ENCODE assay signal across 18 cellular contexts in the genomic region with DNA sequence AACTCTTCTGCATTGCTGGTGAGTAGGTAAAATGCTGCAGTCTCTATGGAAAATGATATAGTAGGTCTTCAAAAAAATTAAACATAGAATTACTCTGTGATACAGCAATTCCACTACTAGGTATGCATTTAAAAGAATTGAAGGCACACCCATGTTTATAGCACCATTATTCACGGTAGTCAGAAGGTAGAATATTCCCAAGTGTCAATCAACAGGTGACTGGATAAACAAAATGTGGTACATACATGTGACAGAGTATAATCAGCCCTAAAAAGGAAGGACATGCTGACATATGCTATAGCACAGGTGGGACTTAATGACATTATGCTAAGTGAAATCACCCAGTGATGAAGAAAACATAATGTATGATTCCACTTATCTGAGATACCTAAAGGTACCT.
DNase-seq lines count a peak whose midpoint lies in the region; ATAC-seq and TF ChIP-seq lines count a peak whose summit lies in the region.
"Had no signal": no experiment of that assay in that cellular context is flagged by ENCODE, and none has a peak within 500 bp of the region (broad histone marks: within the 10 kb centered on the region; RNA-seq: fewer than 3 reads in every experiment).

No MANE protein-coding gene starts in this region.

- intact Hi-C loops in left colon (cut with DNase I, micrococcal nuclease) = no loop called here

- POLR2A ChIA-PET in HEK293 (lab: Yijun Ruan, JAX) = no interaction called here

- no peak overlapping the region for H4K5ac ChIP-seq in mesendoderm (ENCODE audit: low read length)

- TF ChIP-seq CTCF in HEK293 (tag by site-specific recombination; IDR thresholded peaks at IDR 0.05) = no peak

- H3K79me2 ChIP-seq in mesendoderm (ENCODE audit: control insufficient read depth, insufficient read depth, low read length) = no peaks in the 10 kb centered on the region

- H2BK120ac ChIP-seq in mesendoderm (ENCODE audit: low read depth, low read length) = no peak overlapping the region

- CTCF ChIA-PET in HEK293 (lab: Yijun Ruan, JAX) = interaction anchor here (1.2 kb wide), 1 partner anchor 23 kb away, joined by 5 read pairs; no protein-coding TSS in a partner anchor

- no peak overlapping the region for H3K4me2 ChIP-seq in mesendoderm (ENCODE audit: low read length)
- H3K4me2 ChIP-seq: BLaER1 had no signal

- no peak overlapping the region for H4K8ac ChIP-seq in mesendoderm (ENCODE audit: low read depth, low read length)

- H3K4me1 ChIP-seq in HEK293 (ENCODE audit: control insufficient read depth, insufficient read depth, low read length) = no peaks in the 10 kb centered on the region; the same call in 1 of the 2 replicates
- H3K4me1 ChIP-seq in mesendoderm (ENCODE audit: control insufficient read depth, low read depth, low read length) = no peaks in the 10 kb centered on the region
- H3K4me1 ChIP-seq: Caco-2 had no signal

- H3K4me3 ChIP-seq in HEK293 (ENCODE audit: low read depth, low read length) (no peak overlapping the region), mesendoderm (ENCODE audit: low read length) (no peak overlapping the region)
- H3K4me3 ChIP-seq: BLaER1, GM23248 had no signal

- H3K36me3 ChIP-seq in HEK293 (ENCODE audit: control insufficient read depth in 2 of 2, insufficient read depth in 1 of 2, low read length in 2 of 2) = no peaks in the 10 kb centered on the region
- H3K36me3 ChIP-seq in mesendoderm (ENCODE audit: control insufficient read depth, insufficient read depth, low read length) = no peaks in the 10 kb centered on the region
- H3K36me3 ChIP-seq: BLaER1 had no signal

- H3K27me3 ChIP-seq in mesendoderm (ENCODE audit: insufficient read depth, low read length, poor library complexity) = no peaks in the 10 kb centered on the region
- H3K27me3 ChIP-seq: BLaER1 had no signal

- no peaks in the 10 kb centered on the region for H3K9me3 ChIP-seq in HEK293 (ENCODE audit: control insufficient read depth, insufficient read depth, low read depth, low read length)
- H3K9me3 ChIP-seq: BLaER1, Caco-2 had no signal

- no peak overlapping the region for H3K56ac ChIP-seq in mesendoderm (ENCODE audit: low read length)

- H3K23ac ChIP-seq in mesendoderm (ENCODE audit: low read length) = no peak overlapping the region

- no peak overlapping the region for H3K4ac ChIP-seq in mesendoderm (ENCODE audit: low read depth, low read length)

- peak; percentile 75 for ATAC-seq in left colon
- ATAC-seq: CD8-positive, alpha-beta T cell had no signal

- H3K18ac ChIP-seq in mesendoderm (ENCODE audit: low read length) = no peak overlapping the region

- no peak overlapping the region for H2BK5ac ChIP-seq in mesendoderm (ENCODE audit: low read length)

- no peak overlapping the region for H3K9ac ChIP-seq in mesendoderm (ENCODE audit: low read length)
- H3K9ac ChIP-seq: BLaER1, GM23248 had no signal

- no peak overlapping the region for H2BK15ac ChIP-seq in mesendoderm (replicated peaks; ENCODE audit: low read depth)

- no peak overlapping the region for H2AK5ac ChIP-seq in mesendoderm (ENCODE audit: low read length)

- WGBS in mesendoderm (ENCODE audit: extremely low coverage, insufficient coverage, low lambda C conversion rate) = no CpG with 5 or more reads among the region's 1 CpG

- no peak overlapping the region for H3K27ac ChIP-seq in HEK293 (ENCODE audit: extremely low read depth, low read depth, low read length)
- H3K27ac ChIP-seq in mesendoderm (ENCODE audit: low read depth, low read length) = no peak overlapping the region
- H3K27ac ChIP-seq: 22Rv1, BLaER1, C4-2B, GM23248 had no signal

- DNase-seq in DMS153 (lab: John Stamatoyannopoulos, UW) (peak; percentile 31), DMS153 treated with DMSO at 0.1 percent for 48 hours (lab: John Stamatoyannopoulos, UW; ENCODE audit: unreplicated experiment) (no peak), left colon (no peak), mesendoderm (no peak)
- no peak for DNase-seq in activated CD8-positive, alpha-beta memory T cell treated with anti-CD3 and anti-CD28 coated beads, Interleukin-2, amount 50 U/mL, for 48 hours
- DNase-seq: Caco-2; CD4-positive, CD25-positive, alpha-beta regulatory T cell; CD8-positive, alpha-beta T cell; DMS53; DMS79 treated with DMSO at 0.1 percent for 48 hours; GF-D8; GM23248; H7; HCEC 1CT had no signal

- no peaks in the 10 kb centered on the region for H3K79me1 ChIP-seq in mesendoderm (ENCODE audit: low read length)

TF ChIP-seq in HEK293, 187 proteins besides CTCF, POLR2A, EP300 and RAD21:
- TF ChIP-seq ZNF394 (tag by site-specific recombination; IDR thresholded peaks at IDR 0.05; ENCODE audit: borderline replicate concordance) = no peak
- TF ChIP-seq ZSCAN30 (tag by site-specific recombination; IDR thresholded peaks at IDR 0.05) = no peak
- peak; percentile 49 for TF ChIP-seq SCRT2 (tag by site-specific recombination; IDR thresholded peaks at IDR 0.05)
